Comparison of ENCODE assay signal across 1 cellular context in the genomic region with DNA sequence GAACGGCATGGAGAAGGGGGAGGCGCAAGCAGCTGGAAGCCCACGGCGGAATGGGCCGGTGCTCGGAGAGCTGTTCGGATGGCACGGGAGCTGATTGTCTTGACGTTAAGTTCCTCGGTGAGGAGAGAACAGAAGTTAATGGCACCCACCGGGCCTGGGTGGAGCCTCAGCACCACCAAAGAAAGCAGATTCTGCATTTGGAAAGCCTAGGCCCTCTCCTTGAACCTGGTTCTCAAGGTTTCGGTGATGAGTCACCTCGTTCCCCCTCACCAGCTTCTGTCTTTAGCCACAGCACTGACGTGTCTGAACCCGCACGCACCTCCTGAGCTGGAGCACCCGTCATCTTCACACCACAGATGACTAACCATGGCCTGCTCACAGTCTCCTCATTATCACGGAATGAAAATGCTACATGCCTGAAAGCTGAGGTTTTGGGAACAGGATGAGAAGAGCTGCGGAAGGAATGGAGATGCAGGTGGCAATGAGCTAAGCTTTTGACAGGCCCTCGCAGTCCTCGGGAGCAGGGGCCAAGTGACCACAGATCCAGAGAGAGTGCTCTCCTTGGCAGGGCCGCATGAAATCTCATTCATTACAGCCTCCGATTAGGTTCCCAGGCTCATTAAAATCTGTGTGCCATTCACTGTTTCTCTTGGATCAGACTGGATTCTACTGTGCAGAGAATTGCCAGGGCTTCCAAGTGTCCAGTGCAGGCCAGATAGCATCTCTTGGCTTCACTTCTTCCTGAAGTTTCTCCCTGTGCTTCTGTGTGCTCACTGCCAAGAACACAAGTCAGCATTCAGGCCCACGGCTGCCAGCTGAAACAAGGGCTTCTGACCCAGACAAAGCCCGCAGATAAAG.
TF ChIP-seq lines count a peak whose summit lies in the region.

No MANE protein-coding gene starts in this region.

TF ChIP-seq in K562, 482 proteins besides CTCF, POLR2A, EP300 and RAD21 (continued from another document):
- TF ChIP-seq, protein P1, sequence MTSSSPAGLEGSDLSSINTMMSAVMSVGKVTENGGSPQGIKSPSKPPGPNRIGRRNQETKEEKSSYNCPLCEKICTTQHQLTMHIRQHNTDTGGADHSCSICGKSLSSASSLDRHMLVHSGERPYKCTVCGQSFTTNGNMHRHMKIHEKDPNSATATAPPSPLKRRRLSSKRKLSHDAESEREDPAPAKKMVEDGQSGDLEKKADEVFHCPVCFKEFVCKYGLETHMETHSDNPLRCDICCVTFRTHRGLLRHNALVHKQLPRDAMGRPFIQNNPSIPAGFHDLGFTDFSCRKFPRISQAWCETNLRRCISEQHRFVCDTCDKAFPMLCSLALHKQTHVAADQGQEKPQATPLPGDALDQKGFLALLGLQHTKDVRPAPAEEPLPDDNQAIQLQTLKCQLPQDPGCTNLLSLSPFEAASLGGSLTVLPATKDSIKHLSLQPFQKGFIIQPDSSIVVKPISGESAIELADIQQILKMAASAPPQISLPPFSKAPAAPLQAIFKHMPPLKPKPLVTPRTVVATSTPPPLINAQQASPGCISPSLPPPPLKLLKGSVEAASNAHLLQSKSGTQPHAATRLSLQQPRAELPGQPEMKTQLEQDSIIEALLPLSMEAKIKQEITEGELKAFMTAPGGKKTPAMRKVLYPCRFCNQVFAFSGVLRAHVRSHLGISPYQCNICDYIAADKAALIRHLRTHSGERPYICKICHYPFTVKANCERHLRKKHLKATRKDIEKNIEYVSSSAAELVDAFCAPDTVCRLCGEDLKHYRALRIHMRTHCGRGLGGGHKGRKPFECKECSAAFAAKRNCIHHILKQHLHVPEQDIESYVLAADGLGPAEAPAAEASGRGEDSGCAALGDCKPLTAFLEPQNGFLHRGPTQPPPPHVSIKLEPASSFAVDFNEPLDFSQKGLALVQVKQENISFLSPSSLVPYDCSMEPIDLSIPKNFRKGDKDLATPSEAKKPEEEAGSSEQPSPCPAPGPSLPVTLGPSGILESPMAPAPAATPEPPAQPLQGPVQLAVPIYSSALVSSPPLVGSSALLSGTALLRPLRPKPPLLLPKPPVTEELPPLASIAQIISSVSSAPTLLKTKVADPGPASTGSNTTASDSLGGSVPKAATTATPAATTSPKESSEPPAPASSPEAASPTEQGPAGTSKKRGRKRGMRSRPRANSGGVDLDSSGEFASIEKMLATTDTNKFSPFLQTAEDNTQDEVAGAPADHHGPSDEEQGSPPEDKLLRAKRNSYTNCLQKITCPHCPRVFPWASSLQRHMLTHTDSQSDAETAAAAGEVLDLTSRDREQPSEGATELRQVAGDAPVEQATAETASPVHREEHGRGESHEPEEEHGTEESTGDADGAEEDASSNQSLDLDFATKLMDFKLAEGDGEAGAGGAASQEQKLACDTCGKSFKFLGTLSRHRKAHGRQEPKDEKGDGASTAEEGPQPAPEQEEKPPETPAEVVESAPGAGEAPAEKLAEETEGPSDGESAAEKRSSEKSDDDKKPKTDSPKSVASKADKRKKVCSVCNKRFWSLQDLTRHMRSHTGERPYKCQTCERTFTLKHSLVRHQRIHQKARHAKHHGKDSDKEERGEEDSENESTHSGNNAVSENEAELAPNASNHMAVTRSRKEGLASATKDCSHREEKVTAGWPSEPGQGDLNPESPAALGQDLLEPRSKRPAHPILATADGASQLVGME (CRISPR knock-in tag; IDR thresholded peaks at IDR 0.05) = no peak
- TF ChIP-seq GTF2F1 (IDR thresholded peaks at IDR 0.05; ENCODE audit: low read depth, low read length) (no peak), XRCC5 (IDR thresholded peaks at IDR 0.05; ENCODE audit: low read depth, low read length) (no peak), ZNF695 (CRISPR knock-in tag; IDR thresholded peaks at IDR 0.05) (no peak), CXXC5 (CRISPR knock-in tag; IDR thresholded peaks at IDR 0.05) (no peak), PHF20 (IDR thresholded peaks at IDR 0.05; ENCODE audit: partially characterized antibody) (no peak), HMG20A (CRISPR knock-in tag; conservative IDR thresholded peaks at IDR 0.05) (no peak), NFRKB (IDR thresholded peaks at IDR 0.05; ENCODE audit: low read depth) (no peak), FOS (IDR thresholded peaks at IDR 0.05; ENCODE audit: extremely low read depth, insufficient read length) (peak; percentile 39), ZNF174 (CRISPR knock-in tag; IDR thresholded peaks at IDR 0.05) (no peak), RHOXF2B (CRISPR knock-in tag; conservative IDR thresholded peaks at IDR 0.05) (no peak), ZNF23 (CRISPR knock-in tag; IDR thresholded peaks at IDR 0.05) (no peak), FOSL1 (tag; conservative IDR thresholded peaks at IDR 0.05) (peak; percentile 99)
- TF ChIP-seq, protein P2, sequence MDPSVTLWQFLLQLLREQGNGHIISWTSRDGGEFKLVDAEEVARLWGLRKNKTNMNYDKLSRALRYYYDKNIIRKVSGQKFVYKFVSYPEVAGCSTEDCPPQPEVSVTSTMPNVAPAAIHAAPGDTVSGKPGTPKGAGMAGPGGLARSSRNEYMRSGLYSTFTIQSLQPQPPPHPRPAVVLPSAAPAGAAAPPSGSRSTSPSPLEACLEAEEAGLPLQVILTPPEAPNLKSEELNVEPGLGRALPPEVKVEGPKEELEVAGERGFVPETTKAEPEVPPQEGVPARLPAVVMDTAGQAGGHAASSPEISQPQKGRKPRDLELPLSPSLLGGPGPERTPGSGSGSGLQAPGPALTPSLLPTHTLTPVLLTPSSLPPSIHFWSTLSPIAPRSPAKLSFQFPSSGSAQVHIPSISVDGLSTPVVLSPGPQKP (CRISPR knock-in tag; IDR thresholded peaks at IDR 0.05) = no peak
- TF ChIP-seq, protein P3, sequence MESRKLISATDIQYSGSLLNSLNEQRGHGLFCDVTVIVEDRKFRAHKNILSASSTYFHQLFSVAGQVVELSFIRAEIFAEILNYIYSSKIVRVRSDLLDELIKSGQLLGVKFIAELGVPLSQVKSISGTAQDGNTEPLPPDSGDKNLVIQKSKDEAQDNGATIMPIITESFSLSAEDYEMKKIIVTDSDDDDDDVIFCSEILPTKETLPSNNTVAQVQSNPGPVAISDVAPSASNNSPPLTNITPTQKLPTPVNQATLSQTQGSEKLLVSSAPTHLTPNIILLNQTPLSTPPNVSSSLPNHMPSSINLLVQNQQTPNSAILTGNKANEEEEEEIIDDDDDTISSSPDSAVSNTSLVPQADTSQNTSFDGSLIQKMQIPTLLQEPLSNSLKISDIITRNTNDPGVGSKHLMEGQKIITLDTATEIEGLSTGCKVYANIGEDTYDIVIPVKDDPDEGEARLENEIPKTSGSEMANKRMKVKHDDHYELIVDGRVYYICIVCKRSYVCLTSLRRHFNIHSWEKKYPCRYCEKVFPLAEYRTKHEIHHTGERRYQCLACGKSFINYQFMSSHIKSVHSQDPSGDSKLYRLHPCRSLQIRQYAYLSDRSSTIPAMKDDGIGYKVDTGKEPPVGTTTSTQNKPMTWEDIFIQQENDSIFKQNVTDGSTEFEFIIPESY (CRISPR knock-in tag; IDR thresholded peaks at IDR 0.05) = no peak
- TF ChIP-seq, protein P4, sequence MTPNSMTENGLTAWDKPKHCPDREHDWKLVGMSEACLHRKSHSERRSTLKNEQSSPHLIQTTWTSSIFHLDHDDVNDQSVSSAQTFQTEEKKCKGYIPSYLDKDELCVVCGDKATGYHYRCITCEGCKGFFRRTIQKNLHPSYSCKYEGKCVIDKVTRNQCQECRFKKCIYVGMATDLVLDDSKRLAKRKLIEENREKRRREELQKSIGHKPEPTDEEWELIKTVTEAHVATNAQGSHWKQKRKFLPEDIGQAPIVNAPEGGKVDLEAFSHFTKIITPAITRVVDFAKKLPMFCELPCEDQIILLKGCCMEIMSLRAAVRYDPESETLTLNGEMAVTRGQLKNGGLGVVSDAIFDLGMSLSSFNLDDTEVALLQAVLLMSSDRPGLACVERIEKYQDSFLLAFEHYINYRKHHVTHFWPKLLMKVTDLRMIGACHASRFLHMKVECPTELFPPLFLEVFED (CRISPR knock-in tag; conservative IDR thresholded peaks at IDR 0.05) = no peak
